ENCODE assay signal across 15 cellular contexts in genomic region chr16:54817940-54818574, GRCh38.
DNase-seq lines count a peak whose midpoint lies in the region; ATAC-seq and TF ChIP-seq lines count a peak whose summit lies in the region.
"Had no signal": no experiment of that assay in that cellular context is flagged by ENCODE, and none has a peak within 500 bp of the region (broad histone marks: within the 10 kb centered on the region; RNA-seq: fewer than 3 reads in every experiment).

No MANE protein-coding gene starts in this region.

- no peak overlapping the region for H3K27ac Mint-ChIP-seq in endothelial cell (ENCODE audit: unreplicated experiment)
- H3K27ac Mint-ChIP-seq: B cell; CD8-positive, alpha-beta T cell; IgD-negative memory B cell had no signal

- no peaks in the 10 kb centered on the region for H3K36me3 ChIP-seq in Karpas-422 (ENCODE audit: insufficient read depth, low read length)
- no peaks in the 10 kb centered on the region for H3K36me3 ChIP-seq in WERI-Rb-1
- H3K36me3 ChIP-seq in left lung = no peaks in the 10 kb centered on the region
- H3K36me3 ChIP-seq in osteoblast (ENCODE audit: insufficient read depth, low read length) = no peaks in the 10 kb centered on the region
- H3K36me3 ChIP-seq: HAP-1, SJSA1 had no signal

- TF ChIP-seq CTCF in WERI-Rb-1 (IDR thresholded peaks at IDR 0.05; ENCODE audit: low read depth, low read length) (no peak), left lung (IDR thresholded peaks at IDR 0.05) (no peak), osteoblast (IDR thresholded peaks at IDR 0.05; ENCODE audit: extremely low read depth, low read depth, low read length) (no peak), endothelial cell (IDR thresholded peaks at IDR 0.05; ENCODE audit: unreplicated experiment) (no peak)

- peak; percentile 26 for DNase-seq in Karpas-422
- DNase-seq in WERI-Rb-1 = peak; percentile 27
- peak in 1 of 2 donors; percentile 43 for DNase-seq in left lung
- DNase-seq in osteoblast (ENCODE audit: insufficient read length, low spot score, missing footprints) = no peak
- DNase-seq in endothelial cell (ENCODE audit: low spot score) = no peak
- DNase-seq in hypothalamus (lab: John Stamatoyannopoulos, UW) = no peak
- no peak for DNase-seq in NCI-H2227 (lab: John Stamatoyannopoulos, UW; ENCODE audit: unreplicated experiment)
- DNase-seq: CD8-positive, alpha-beta T cell; NCI-H1436; NCI-H2081; NK-92 treated with Interleukin-12 subunit alpha and Interleukin-12 subunit beta, amount 100 ng/mL, for 24 hours had no signal

- ATAC-seq in left lung = peak; percentile 94
- ATAC-seq: CD8-positive, alpha-beta T cell had no signal

- H3K4me2 ChIP-seq in Karpas-422 (ENCODE audit: low read depth, low read length, poor library complexity, severe bottlenecking) = no peak overlapping the region
- H3K4me2 ChIP-seq in osteoblast (ENCODE audit: insufficient read depth, low read length) = peak overlapping the region; percentile 13

- 0 out of 2 replicates have a peak, but pooled peaks cover 2% of the 10 kb centered on the region for H3K27me3 ChIP-seq in Karpas-422 (ENCODE audit: low read length)
- H3K27me3 ChIP-seq in WERI-Rb-1 (ENCODE audit: insufficient read depth, low read depth, severe bottlenecking) = no peaks in the 10 kb centered on the region
- peaks cover 0 to 3% of the 10 kb centered on the region in 2 donors for H3K27me3 ChIP-seq in left lung
- no peaks in the 10 kb centered on the region for H3K27me3 ChIP-seq in osteoblast (ENCODE audit: insufficient read depth, low read length)

- no peak overlapping the region for H3K9ac ChIP-seq in Karpas-422 (ENCODE audit: low read length)

- no peaks in the 10 kb centered on the region for H3K79me2 ChIP-seq in Karpas-422 (ENCODE audit: low read length)
- no peaks in the 10 kb centered on the region for H3K79me2 ChIP-seq in osteoblast (ENCODE audit: insufficient read depth, low read length)

- H3K4me1 ChIP-seq in Karpas-422 (ENCODE audit: low read length) (no peaks in the 10 kb centered on the region; the same call in 1 of the 2 replicates), left lung (no peaks in the 10 kb centered on the region), osteoblast (ENCODE audit: insufficient read depth, low read length) (no peaks in the 10 kb centered on the region)
- H3K4me1 ChIP-seq: HAP-1, SJSA1 had no signal

- no peak overlapping the region for H2AFZ ChIP-seq in Karpas-422 (ENCODE audit: low read length)
- no peak overlapping the region for H2AFZ ChIP-seq in osteoblast (ENCODE audit: low read length)

- peaks cover 11% of the 10 kb centered on the region for H3K4me1 Mint-ChIP-seq in endothelial cell (ENCODE audit: unreplicated experiment)
- H3K4me1 Mint-ChIP-seq: B cell, IgD-negative memory B cell had no signal

- H3K9me2 ChIP-seq in Karpas-422 (replicated peaks; ENCODE audit: insufficient read depth, low read length) = no peaks in the 10 kb centered on the region

- H3K4me3 ChIP-seq in Karpas-422 (ENCODE audit: low read length) = no peak overlapping the region
- peak overlapping the region; percentile 25 for H3K4me3 ChIP-seq in WERI-Rb-1 (ENCODE audit: low read depth, low read length)
- H3K4me3 ChIP-seq in left lung = no peak overlapping the region
- H3K4me3 ChIP-seq in osteoblast (ENCODE audit: insufficient read depth, low read length) = no peak overlapping the region
- H3K4me3 ChIP-seq: HAP-1, SJSA1 had no signal

- H3K27ac ChIP-seq in Karpas-422 (ENCODE audit: low read length) (no peak overlapping the region), WERI-Rb-1 (no peak overlapping the region), left lung (peak overlapping the region in 1 of 2 donors; percentile 37), osteoblast (ENCODE audit: low read depth, low read length) (no peak overlapping the region)
- H3K27ac ChIP-seq: SJSA1 had no signal

- H4K20me1 ChIP-seq in Karpas-422 (ENCODE audit: insufficient read depth, low read depth, low read length) (no peaks in the 10 kb centered on the region), osteoblast (ENCODE audit: insufficient read depth, low read length) (no peaks in the 10 kb centered on the region)

- no peaks in the 10 kb centered on the region for H3K9me3 Mint-ChIP-seq in endothelial cell (ENCODE audit: unreplicated experiment)
- H3K9me3 Mint-ChIP-seq: CD8-positive, alpha-beta T cell had no signal

- intact Hi-C loops in left lung (cut with DNase I) = no loop called here

- H3K9me3 ChIP-seq in Karpas-422 (ENCODE audit: low read length) = no peaks in the 10 kb centered on the region
- H3K9me3 ChIP-seq in WERI-Rb-1 (ENCODE audit: severe bottlenecking) = no peaks in the 10 kb centered on the region
- H3K9me3 ChIP-seq in left lung = no peaks in the 10 kb centered on the region
- H3K9me3 ChIP-seq in osteoblast (ENCODE audit: low read depth, low read length) = no peaks in the 10 kb centered on the region
- H3K9me3 ChIP-seq: HAP-1, SJSA1 had no signal

- H3K27me3 Mint-ChIP-seq in endothelial cell (ENCODE audit: unreplicated experiment) = no peaks in the 10 kb centered on the region
- H3K27me3 Mint-ChIP-seq: IgD-negative memory B cell had no signal

- no peaks in the 10 kb centered on the region for H3K36me3 Mint-ChIP-seq in endothelial cell (ENCODE audit: low read depth, unreplicated experiment)
- H3K36me3 Mint-ChIP-seq: CD8-positive, alpha-beta T cell had no signal

- H3K4me3 Mint-ChIP-seq in endothelial cell (ENCODE audit: unreplicated experiment) = no peak overlapping the region
- H3K4me3 Mint-ChIP-seq: B cell; CD8-positive, alpha-beta T cell; IgD-negative memory B cell had no signal

Comparison
In these comparisons a context has a peak if more than half of its experiments do, and no peak if none do; other contexts are left out.
1. DNase-seq: peak in Karpas-422 (single experiment) and WERI-Rb-1 (single experiment); none in osteoblast (single experiment), endothelial cell (single experiment), hypothalamus (0 of 51) and NCI-H2227 (single experiment).